8 cellular contexts compared by ENCODE assay signal in genomic region chr16:31074073-31074813, GRCh38.
DNase-seq lines count a peak whose midpoint lies in the region; ATAC-seq, FAIRE-seq and TF ChIP-seq lines count a peak whose summit lies in the region.

ZNF646 (plus strand) TSS chr16:31074422; CDS start chr16:31076325, 1,903 bp downstream.
ZNF668 (minus strand) TSS chr16:31074240; CDS start chr16:31064459, 9,781 bp downstream.

- no peaks in the 10 kb centered on the region for H3K27me3 Mint-ChIP-seq in central memory CD8-positive, alpha-beta T cell

- peak within 1 kb of the TSS; percentile 87 for H3K4me3 Mint-ChIP-seq in central memory CD8-positive, alpha-beta T cell

- H3K4me1 Mint-ChIP-seq in central memory CD8-positive, alpha-beta T cell: peaks cover 40% of the 10 kb centered on the region

- H3K9me3 Mint-ChIP-seq in central memory CD8-positive, alpha-beta T cell: no peaks in the 10 kb centered on the region

- peak; percentile 56 for FAIRE-seq in islet of Langerhans (lab: Jason Lieb, UNC)

- ATAC-seq in GM19025 (IDR thresholded peaks at IDR 0.05; ENCODE audit: low read depth, unreplicated experiment) (peak; percentile 61), HG03342 (IDR thresholded peaks at IDR 0.05; ENCODE audit: unreplicated experiment) (peak; percentile 67)
- peak; percentile 87 for ATAC-seq in central memory CD8-positive, alpha-beta T cell (replicated peaks; ENCODE audit: extremely low read depth, poor library complexity, severe bottlenecking)

- TF ChIP-seq CTCF in AG09319 (IDR thresholded peaks at IDR 0.05; ENCODE audit: low read depth, low read length): no peak; the same call in 1 of the 2 replicates

- H3K36me3 Mint-ChIP-seq in central memory CD8-positive, alpha-beta T cell (ENCODE audit: insufficient read depth): peaks cover 24% of the 10 kb centered on the region

- peak; percentile 98 for DNase-seq in AG09319 (ENCODE audit: extremely low read depth, low read depth)
- DNase-seq in NCI-H446 (lab: John Stamatoyannopoulos, UW): peak; percentile 97 to 99
- DNase-seq in activated CD4-positive, CD25-positive, alpha-beta regulatory T cell treated with anti-CD3 and anti-CD28 coated beads, Interleukin-2, amount 50 U/mL, for 16 hours (ENCODE audit: low read depth, low spot score): peak; percentile 96
- DNase-seq in central memory CD8-positive, alpha-beta T cell (ENCODE audit: low spot score in 2 of 2): peak; percentile 92 to 97
- DNase-seq in stimulated activated CD4-positive, alpha-beta T cell treated with anti-CD3 and anti-CD28 coated beads, Interleukin-12 subunit alpha, Interleukin-12 subunit beta, amount 100 ng/mL, for 4 hours: peak; percentile 95

- H3K27ac Mint-ChIP-seq in central memory CD8-positive, alpha-beta T cell (ENCODE audit: low read depth): peak within 1 kb of the TSS; percentile 94

Comparison
In these comparisons a context has a peak if more than half of its experiments do, and no peak if none do; other contexts are left out.
1. Peak in every context shown above with its lines: DNase-seq and ATAC-seq.